8 cellular contexts compared by ENCODE assay signal in the genomic region with DNA sequence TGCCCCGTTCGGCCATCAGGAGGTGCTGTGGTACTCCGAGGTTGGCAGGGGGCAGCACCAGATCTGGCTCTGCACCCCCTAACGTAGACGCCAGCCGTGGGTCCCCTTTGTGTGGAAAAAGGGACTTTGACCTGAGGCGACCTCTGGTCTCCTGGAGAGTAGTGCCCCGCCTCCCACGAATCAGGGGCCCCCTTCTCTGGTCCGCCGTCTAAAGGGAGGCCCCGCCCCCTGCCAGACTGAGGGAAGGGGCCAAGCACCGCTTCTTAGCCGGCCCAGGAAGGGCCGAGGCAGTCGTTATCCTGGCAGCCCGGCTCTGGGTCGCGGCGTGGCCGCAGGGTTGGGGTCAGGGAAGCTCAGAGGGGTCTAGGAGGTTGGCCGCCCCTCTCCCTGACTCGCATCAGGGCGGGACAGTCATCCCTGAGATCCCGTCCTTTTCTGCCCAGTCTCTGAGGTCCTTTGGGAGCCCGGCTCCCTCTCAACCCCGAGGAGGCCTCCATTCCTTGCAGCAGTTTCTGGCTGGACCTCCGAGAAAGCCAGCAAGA. TPM values are rescaled to one million over a fixed set of nuclear protein-coding genes. Genes with fewer than 3 reads are reported as not detected.
DNase-seq lines count a peak whose midpoint lies in the region; ATAC-seq, FAIRE-seq and TF ChIP-seq lines count a peak whose summit lies in the region.

No MANE protein-coding gene starts in this region.

- WGBS in HepG2 (ENCODE audit: low lambda C conversion rate): 20% methylated on average over 3 of the region's 28 CpGs

- peak; percentile 63 for TF ChIP-seq RAD21 in HepG2 (CRISPR knock-in tag; IDR thresholded peaks at IDR 0.05)

- H3K36me3 Mint-ChIP-seq in Caco-2 (ENCODE audit: insufficient read depth, unreplicated experiment): peaks cover 40% of the 10 kb centered on the region

- H3K4me3 ChIP-seq in Caco-2 (ENCODE audit: low read depth, low read length) (peak overlapping the region; percentile 58), astrocyte of the cerebellum (ENCODE audit: low read depth, low read length) (peak overlapping the region; percentile 77), HepG2 (replicated peaks in 1 of 3; ENCODE audit: insufficient read depth in 1 of 3, low read depth in 2 of 3, low read length in 3 of 3) (peak overlapping the region; percentile 28 to 91 (median 85); a peak in 5 of 6 replicates), tibial artery (peak overlapping the region; percentile 70 to 89)

- H3K4me3 Mint-ChIP-seq in Caco-2 (ENCODE audit: unreplicated experiment): peak overlapping the region; percentile 81

- no peak overlapping the region for H2AFZ ChIP-seq in HepG2 (ENCODE audit: low read length)

- intact Hi-C loops in Caco-2 (cut with micrococcal nuclease; ENCODE audit: unreplicated experiment): loop anchor here (1.0 kb wide), 1 partner anchor 23 kb away; the partner anchor contains the start of genes HYAL3 and NAA80
- intact Hi-C loops in HepG2 (cut with micrococcal nuclease; ENCODE audit: unreplicated experiment): loop anchor here (1.0 kb wide), 1 partner anchor 23 kb away; the partner anchor contains the start of genes HYAL3 and NAA80
- intact Hi-C loops in tibial artery (cut with DNase I; ENCODE audit: low total_unique reads): loop anchor here (2.0 kb wide), 1 partner anchor 21 kb away; no protein-coding TSS in a partner anchor

- peak; percentile 28 for FAIRE-seq in HepG2 (lab: Jason Lieb, UNC)

- in situ Hi-C loops in astrocyte of the cerebellum (cut with HindIII; ENCODE audit: low sequenced_read_pairs): no loop called here
- in situ Hi-C loops in HepG2 (cut with HindIII; ENCODE audit: extremely low pct_ligation_motif_present, low pct_unique_long_range_greater_than_20kb): loop anchor here (5.0 kb wide), 1 partner anchor 60 kb away; no protein-coding TSS in a partner anchor

- H3K27me3 ChIP-seq in Caco-2 (replicated peaks; ENCODE audit: control insufficient read depth, insufficient read depth, low read length) (no peaks in the 10 kb centered on the region), HepG2 (ENCODE audit: control insufficient read depth in 1 of 2, insufficient read depth in 2 of 2, low read length in 2 of 2) (no peaks in the 10 kb centered on the region; a peak in 1 of 5 replicates), tibial artery (no peaks in the 10 kb centered on the region)

- peak; percentile 67 to 68 for TF ChIP-seq CTCF in Caco-2 (IDR thresholded peaks at IDR 0.05; ENCODE audit: insufficient read depth in 1 of 2, low read depth in 1 of 2, low read length in 1 of 2, severe bottlenecking in 1 of 2, unreplicated experiment in 1 of 2)
- peak; percentile 52 for TF ChIP-seq CTCF in astrocyte of the cerebellum (IDR thresholded peaks at IDR 0.05; ENCODE audit: low read depth, low read length, missing control alignments)
- peak; percentile 81 for TF ChIP-seq CTCF in HepG2 (CRISPR knock-in tag; IDR thresholded peaks at IDR 0.05)
- peak in 1 of 2 experiments; percentile 38 for TF ChIP-seq CTCF in tibial artery (IDR thresholded peaks at IDR 0.05)

- no peaks in the 10 kb centered on the region for H3K9me3 ChIP-seq in Caco-2
- H3K9me3 ChIP-seq in HepG2 (ENCODE audit: low read length): no peaks in the 10 kb centered on the region
- no peaks in the 10 kb centered on the region for H3K9me3 ChIP-seq in tibial artery

- no peak for DNase-seq in Caco-2
- no peak for DNase-seq in astrocyte of the cerebellum (ENCODE audit: low read depth)
- DNase-seq in HepG2 (ENCODE audit: low spot score): peak; percentile 90
- DNase-seq in tibial artery: peak in 1 of 2 donors; percentile 60
- DNase-seq in ureter (ENCODE audit: low spot score): no peak

- H3K79me2 ChIP-seq in HepG2 (ENCODE audit: insufficient read depth, low read length): peaks cover 28% of the 10 kb centered on the region

- TF ChIP-seq EP300 in HepG2 (IDR thresholded peaks at IDR 0.05; ENCODE audit: low read depth in 2 of 2, low read length in 2 of 2) (peak in 1 of 2 experiments; percentile 64; a peak in 1 of 4 replicates), HepG2 (CRISPR knock-in tag; IDR thresholded peaks at IDR 0.05; ENCODE audit: borderline replicate concordance) (no peak)

- TSS peak; percentile 62 for BruUV-seq in Caco-2 (replicated peaks; lab: Mats Ljungman, UMichigan)
- no TSS peak for BruUV-seq in HepG2 (replicated peaks; lab: Mats Ljungman, UMichigan)

- H3K4me1 ChIP-seq in Caco-2 (peaks cover 29% of the 10 kb centered on the region), HepG2 (ENCODE audit: insufficient read depth, low read length) (peaks cover 79% of the 10 kb centered on the region), tibial artery (peaks cover 0 to 68% (median 34%) of the 10 kb centered on the region in 4 donors)

- peaks cover 2% of the 10 kb centered on the region for H3K4me1 Mint-ChIP-seq in Caco-2 (ENCODE audit: low read depth, unreplicated experiment)

- H3K27me3 Mint-ChIP-seq in Caco-2 (ENCODE audit: insufficient read depth, unreplicated experiment): no peaks in the 10 kb centered on the region

- H4K20me1 ChIP-seq in HepG2 (ENCODE audit: insufficient read depth, low read length): no peaks in the 10 kb centered on the region

- POLR2A ChIA-PET in Caco-2 (lab: Charles Lee) (interaction anchor here (0.6 to 1.4 kb wide), 4 partner anchors 15 to 536 kb away, joined by 4 to 12 read pairs (median 8); partner anchors contain the start of genes HYAL3 and NAA80), HepG2 (lab: Yijun Ruan, JAX) (interaction anchor here (0.6 to 13.0 kb wide), 13 partner anchors 14 to 126 kb away, joined by 3 to 222 read pairs (median 7); partner anchors contain the start of genes GNAI2, HYAL1, HYAL3 and IFRD2)

- H3K27ac ChIP-seq in HepG2 (ENCODE audit: extremely low read length, insufficient read depth, low read length): peak overlapping the region; percentile 100
- peak overlapping the region; percentile 93 for H3K27ac ChIP-seq in tibial artery

- peak in 1 of 2 experiments; percentile 74; a peak in 2 of 4 replicates for TF ChIP-seq POLR2A in HepG2 (IDR thresholded peaks at IDR 0.05; ENCODE audit: insufficient read depth in 1 of 2, low read depth in 2 of 2, low read length in 2 of 2)

- CTCF ChIA-PET in Caco-2 (lab: Charles Lee) (interaction anchor here (0.6 to 1.4 kb wide), 10 partner anchors 15 to 1720 kb away, joined by 3 to 27 read pairs (median 7); partner anchors contain the start of genes CYB561D2, HYAL3, NAA80 and NPRL2), HepG2 (lab: Yijun Ruan, JAX; ENCODE audit: low intra/inter-chr PET ratio, low total read pairs) (interaction anchor here (0.9 to 2.3 kb wide), 3 partner anchors 19 to 95 kb away, joined by 3 to 15 read pairs (median 3); partner anchors contain the start of genes HYAL1, HYAL3 and NAA80)

- H3K9ac ChIP-seq in HepG2 (ENCODE audit: insufficient read depth, low read depth, low read length): peak overlapping the region; percentile 99

- H3K4me2 ChIP-seq in HepG2 (ENCODE audit: low read depth, low read length): peak overlapping the region; percentile 94

- ATAC-seq in HG03045 (IDR thresholded peaks at IDR 0.05; ENCODE audit: unreplicated experiment) (peak; percentile 9), HepG2 (peak; percentile 56), HG03439 (IDR thresholded peaks at IDR 0.05; ENCODE audit: unreplicated experiment) (no peak), HG03097 (IDR thresholded peaks at IDR 0.05; ENCODE audit: low FRiP score, unreplicated experiment) (no peak)

- H3K36me3 ChIP-seq in Caco-2 (ENCODE audit: control insufficient read depth, insufficient read depth, low read length) (peaks cover 4% of the 10 kb centered on the region), HepG2 (replicated peaks in 1 of 2; ENCODE audit: control insufficient read depth in 1 of 2, insufficient read depth in 2 of 2, low read length in 2 of 2) (peaks cover 13 to 37% of the 10 kb centered on the region in 2 experiments), tibial artery (peaks cover 7 to 36% (median 31%) of the 10 kb centered on the region in 3 donors)

- H3K9me3 Mint-ChIP-seq in Caco-2 (ENCODE audit: unreplicated experiment): no peaks in the 10 kb centered on the region

- H3K27ac Mint-ChIP-seq in Caco-2 (ENCODE audit: unreplicated experiment): peak overlapping the region; percentile 96

RNA-seq across cellular contexts. Expression of gene HYAL2, which starts 0.6 kb away (rescaled TPM):
- total RNA-seq in Caco-2 (2022) (30.1 and 31.6 TPM in 2 replicates), HepG2 (2016; rRNA removed; fragmentation: Illumina TruSeq; extraction: Trizol) (40.9 and 76.2 TPM in 2 replicates), ureter (87.9 TPM)
- total RNA-seq in HepG2 (2016; cell fraction: cytosol; rRNA removed; fragmentation: Illumina TruSeq; extraction: Trizol; ENCODE audit: low read depth): 33.8 and 45.1 TPM in 2 replicates
- total RNA-seq in HepG2 (2016; cell fraction: insoluble cytoplasmic fraction; rRNA removed; fragmentation: Illumina TruSeq; extraction: Trizol): 38.5 and 74.2 TPM in 2 replicates
- 60.8 and 76.3 TPM in 2 replicates for total RNA-seq in HepG2 (2016; cell fraction: membrane; rRNA removed; fragmentation: Illumina TruSeq; extraction: Trizol)
- total RNA-seq in HepG2 (2016; cell fraction: nucleus; rRNA removed; fragmentation: Illumina TruSeq; extraction: Trizol): 56.5 and 69.1 TPM in 2 replicates
- polyA plus RNA-seq in HepG2 (2011; rRNA removed): 102 and 144 TPM in 2 replicates
- polyA plus RNA-seq in HepG2 (2011; cell fraction: cytosol; rRNA removed): 110 and 154 TPM in 2 replicates
- polyA plus RNA-seq in HepG2 (2011; cell fraction: nucleus; rRNA removed): 94.8 and 103 TPM in 2 replicates
- polyA plus RNA-seq in HepG2 (2012): 37.6 and 45.4 TPM in 2 replicates
- 32.1 and 39.0 TPM in 2 replicates for polyA plus RNA-seq in HepG2 (2016; cell fraction: cytosol; fragmentation: Illumina TruSeq; extraction: Trizol; ENCODE audit: low read depth)
- polyA plus RNA-seq in HepG2 (2016; cell fraction: insoluble cytoplasmic fraction; fragmentation: Illumina TruSeq; extraction: Trizol; ENCODE audit: low read depth): 33.6 and 35.3 TPM in 2 replicates
- polyA plus RNA-seq in HepG2 (2016; cell fraction: membrane; fragmentation: Illumina TruSeq; extraction: Trizol; ENCODE audit: low read depth): 47.1 and 53.3 TPM in 2 replicates
- 84.1 and 84.7 TPM in 2 replicates for polyA plus RNA-seq in HepG2 (2016; cell fraction: nucleus; fragmentation: Illumina TruSeq; extraction: Trizol; ENCODE audit: insufficient read depth, low read depth)
- polyA minus RNA-seq in HepG2 (2011; rRNA and poly(A)+ RNA removed; ENCODE audit: low replicate concordance): 83.3 and 236 TPM in 2 replicates
- 38.1 and 40.4 TPM in 2 replicates for polyA minus RNA-seq in HepG2 (2011; cell fraction: cytosol; rRNA and poly(A)+ RNA removed)
- polyA minus RNA-seq in HepG2 (2011; cell fraction: nucleus; rRNA and poly(A)+ RNA removed): 37.0 and 41.7 TPM in 2 replicates

RNA-seq across cellular contexts. Expression of gene TUSC2, which starts 6.1 kb away (rescaled TPM):
- total RNA-seq in Caco-2 (2022) (34.9 and 38.3 TPM in 2 replicates), HepG2 (2016; rRNA removed; fragmentation: Illumina TruSeq; extraction: Trizol) (35.9 and 36.7 TPM in 2 replicates), ureter (24.7 TPM)
- 71.2 and 71.5 TPM in 2 replicates for total RNA-seq in HepG2 (2016; cell fraction: cytosol; rRNA removed; fragmentation: Illumina TruSeq; extraction: Trizol; ENCODE audit: low read depth)
- 33.2 and 36.7 TPM in 2 replicates for total RNA-seq in HepG2 (2016; cell fraction: insoluble cytoplasmic fraction; rRNA removed; fragmentation: Illumina TruSeq; extraction: Trizol)
- total RNA-seq in HepG2 (2016; cell fraction: membrane; rRNA removed; fragmentation: Illumina TruSeq; extraction: Trizol): 83.6 and 94.5 TPM in 2 replicates
- 16.6 and 17.7 TPM in 2 replicates for total RNA-seq in HepG2 (2016; cell fraction: nucleus; rRNA removed; fragmentation: Illumina TruSeq; extraction: Trizol)
- polyA plus RNA-seq in HepG2 (2011; rRNA removed): 38.5 and 39.1 TPM in 2 replicates
- polyA plus RNA-seq in HepG2 (2011; cell fraction: cytosol; rRNA removed): 42.4 and 45.2 TPM in 2 replicates
- polyA plus RNA-seq in HepG2 (2011; cell fraction: nucleus; rRNA removed): 12.4 and 16.2 TPM in 2 replicates
- 15.6 and 21.1 TPM in 2 replicates for polyA plus RNA-seq in HepG2 (2012)
- 124 and 125 TPM in 2 replicates for polyA plus RNA-seq in HepG2 (2016; cell fraction: cytosol; fragmentation: Illumina TruSeq; extraction: Trizol; ENCODE audit: low read depth)
- polyA plus RNA-seq in HepG2 (2016; cell fraction: insoluble cytoplasmic fraction; fragmentation: Illumina TruSeq; extraction: Trizol; ENCODE audit: low read depth): 51.0 and 54.1 TPM in 2 replicates
- polyA plus RNA-seq in HepG2 (2016; cell fraction: membrane; fragmentation: Illumina TruSeq; extraction: Trizol; ENCODE audit: low read depth): 95.2 and 102 TPM in 2 replicates
- polyA plus RNA-seq in HepG2 (2016; cell fraction: nucleus; fragmentation: Illumina TruSeq; extraction: Trizol; ENCODE audit: insufficient read depth, low read depth): 42.2 and 43.7 TPM in 2 replicates
- polyA minus RNA-seq in HepG2 (2011; rRNA and poly(A)+ RNA removed; ENCODE audit: low replicate concordance): 25.7 and 41.9 TPM in 2 replicates
- polyA minus RNA-seq in HepG2 (2011; cell fraction: cytosol; rRNA and poly(A)+ RNA removed): 7.9 and 8.1 TPM in 2 replicates
- 5.0 and 5.5 TPM in 2 replicates for polyA minus RNA-seq in HepG2 (2011; cell fraction: nucleus; rRNA and poly(A)+ RNA removed)

RNA-seq across cellular contexts. Expression of gene HYAL1, which starts 18.5 kb away (rescaled TPM):
- 2.3 and 2.6 TPM in 2 replicates for total RNA-seq in Caco-2 (2022)
- total RNA-seq in HepG2 (2016; rRNA removed; fragmentation: Illumina TruSeq; extraction: Trizol): 50.5 and 76.5 TPM in 2 replicates
- total RNA-seq in HepG2 (2016; cell fraction: cytosol; rRNA removed; fragmentation: Illumina TruSeq; extraction: Trizol; ENCODE audit: low read depth): 15.2 and 15.4 TPM in 2 replicates
- 49.7 and 78.4 TPM in 2 replicates for total RNA-seq in HepG2 (2016; cell fraction: insoluble cytoplasmic fraction; rRNA removed; fragmentation: Illumina TruSeq; extraction: Trizol)
- 36.1 and 38.7 TPM in 2 replicates for total RNA-seq in HepG2 (2016; cell fraction: membrane; rRNA removed; fragmentation: Illumina TruSeq; extraction: Trizol)
- total RNA-seq in HepG2 (2016; cell fraction: nucleus; rRNA removed; fragmentation: Illumina TruSeq; extraction: Trizol): 65.9 and 70.6 TPM in 2 replicates
- 193 and 218 TPM in 2 replicates for polyA plus RNA-seq in HepG2 (2011; rRNA removed)
- 153 and 171 TPM in 2 replicates for polyA plus RNA-seq in HepG2 (2011; cell fraction: cytosol; rRNA removed)
- polyA plus RNA-seq in HepG2 (2011; cell fraction: nucleus; rRNA removed): 132 and 137 TPM in 2 replicates
- 82.6 and 84.8 TPM in 2 replicates for polyA plus RNA-seq in HepG2 (2012)
- 15.0 TPM in 2 replicates for polyA plus RNA-seq in HepG2 (2016; cell fraction: cytosol; fragmentation: Illumina TruSeq; extraction: Trizol; ENCODE audit: low read depth)
- 57.3 and 58.6 TPM in 2 replicates for polyA plus RNA-seq in HepG2 (2016; cell fraction: insoluble cytoplasmic fraction; fragmentation: Illumina TruSeq; extraction: Trizol; ENCODE audit: low read depth)
- polyA plus RNA-seq in HepG2 (2016; cell fraction: membrane; fragmentation: Illumina TruSeq; extraction: Trizol; ENCODE audit: low read depth): 31.8 and 34.0 TPM in 2 replicates
- polyA plus RNA-seq in HepG2 (2016; cell fraction: nucleus; fragmentation: Illumina TruSeq; extraction: Trizol; ENCODE audit: insufficient read depth, low read depth): 111 and 117 TPM in 2 replicates
- polyA minus RNA-seq in HepG2 (2011; rRNA and poly(A)+ RNA removed; ENCODE audit: low replicate concordance): 71.5 and 300 TPM in 2 replicates
- polyA minus RNA-seq in HepG2 (2011; cell fraction: cytosol; rRNA and poly(A)+ RNA removed): 89.0 and 90.5 TPM in 2 replicates
- polyA minus RNA-seq in HepG2 (2011; cell fraction: nucleus; rRNA and poly(A)+ RNA removed): 34.9 and 47.4 TPM in 2 replicates
- 9.8 TPM for total RNA-seq in ureter

RNA-seq across cellular contexts. Expression of gene RASSF1, which starts 18.7 kb away (rescaled TPM):
- total RNA-seq in Caco-2 (2022) (26.7 and 28.1 TPM in 2 replicates), HepG2 (2016; rRNA removed; fragmentation: Illumina TruSeq; extraction: Trizol) (7.7 and 10.2 TPM in 2 replicates), ureter (21.2 TPM)
- total RNA-seq in HepG2 (2016; cell fraction: cytosol; rRNA removed; fragmentation: Illumina TruSeq; extraction: Trizol; ENCODE audit: low read depth): 2.7 TPM in 2 replicates
- 7.2 and 11.0 TPM in 2 replicates for total RNA-seq in HepG2 (2016; cell fraction: insoluble cytoplasmic fraction; rRNA removed; fragmentation: Illumina TruSeq; extraction: Trizol)
- total RNA-seq in HepG2 (2016; cell fraction: membrane; rRNA removed; fragmentation: Illumina TruSeq; extraction: Trizol): 5.2 and 5.8 TPM in 2 replicates
- 13.0 and 14.3 TPM in 2 replicates for total RNA-seq in HepG2 (2016; cell fraction: nucleus; rRNA removed; fragmentation: Illumina TruSeq; extraction: Trizol)
- 27.5 and 28.6 TPM in 2 replicates for polyA plus RNA-seq in HepG2 (2011; rRNA removed)
- 23.8 and 31.2 TPM in 2 replicates for polyA plus RNA-seq in HepG2 (2011; cell fraction: cytosol; rRNA removed)
- polyA plus RNA-seq in HepG2 (2011; cell fraction: nucleus; rRNA removed): 38.6 and 41.6 TPM in 2 replicates
- polyA plus RNA-seq in HepG2 (2012): 11.2 and 17.2 TPM in 2 replicates
- polyA plus RNA-seq in HepG2 (2016; cell fraction: cytosol; fragmentation: Illumina TruSeq; extraction: Trizol; ENCODE audit: low read depth): 2.5 and 2.6 TPM in 2 replicates
- polyA plus RNA-seq in HepG2 (2016; cell fraction: insoluble cytoplasmic fraction; fragmentation: Illumina TruSeq; extraction: Trizol; ENCODE audit: low read depth): 7.5 and 8.1 TPM in 2 replicates
- polyA plus RNA-seq in HepG2 (2016; cell fraction: membrane; fragmentation: Illumina TruSeq; extraction: Trizol; ENCODE audit: low read depth): 3.3 TPM in 2 replicates
- 32.3 and 32.6 TPM in 2 replicates for polyA plus RNA-seq in HepG2 (2016; cell fraction: nucleus; fragmentation: Illumina TruSeq; extraction: Trizol; ENCODE audit: insufficient read depth, low read depth)
- polyA minus RNA-seq in HepG2 (2011; rRNA and poly(A)+ RNA removed; ENCODE audit: low replicate concordance): 14.7 and 35.5 TPM in 2 replicates
- 4.9 and 5.4 TPM in 2 replicates for polyA minus RNA-seq in HepG2 (2011; cell fraction: cytosol; rRNA and poly(A)+ RNA removed)
- 9.9 and 10.0 TPM in 2 replicates for polyA minus RNA-seq in HepG2 (2011; cell fraction: nucleus; rRNA and poly(A)+ RNA removed)

RNA-seq across cellular contexts. Expression of gene HYAL3, which starts 22.7 kb away (rescaled TPM):
- 5.2 and 6.8 TPM in 2 replicates for total RNA-seq in Caco-2 (2022)
- 5.5 and 5.9 TPM in 2 replicates for total RNA-seq in HepG2 (2016; rRNA removed; fragmentation: Illumina TruSeq; extraction: Trizol)
- total RNA-seq in HepG2 (2016; cell fraction: cytosol; rRNA removed; fragmentation: Illumina TruSeq; extraction: Trizol; ENCODE audit: low read depth): 3.1 and 4.0 TPM in 2 replicates
- total RNA-seq in HepG2 (2016; cell fraction: insoluble cytoplasmic fraction; rRNA removed; fragmentation: Illumina TruSeq; extraction: Trizol): 4.8 and 6.5 TPM in 2 replicates
- 4.7 and 5.3 TPM in 2 replicates for total RNA-seq in HepG2 (2016; cell fraction: membrane; rRNA removed; fragmentation: Illumina TruSeq; extraction: Trizol)
- total RNA-seq in HepG2 (2016; cell fraction: nucleus; rRNA removed; fragmentation: Illumina TruSeq; extraction: Trizol): 4.6 and 5.5 TPM in 2 replicates
- polyA plus RNA-seq in HepG2 (2011; rRNA removed): 10.4 and 12.9 TPM in 2 replicates
- 10.7 and 17.4 TPM in 2 replicates for polyA plus RNA-seq in HepG2 (2011; cell fraction: cytosol; rRNA removed)
- polyA plus RNA-seq in HepG2 (2011; cell fraction: nucleus; rRNA removed): 24.5 and 24.6 TPM in 2 replicates
- polyA plus RNA-seq in HepG2 (2012): 2.2 and 2.5 TPM in 2 replicates
- 2.8 and 4.1 TPM in 2 replicates for polyA plus RNA-seq in HepG2 (2016; cell fraction: cytosol; fragmentation: Illumina TruSeq; extraction: Trizol; ENCODE audit: low read depth)
- 6.1 and 9.3 TPM in 2 replicates for polyA plus RNA-seq in HepG2 (2016; cell fraction: insoluble cytoplasmic fraction; fragmentation: Illumina TruSeq; extraction: Trizol; ENCODE audit: low read depth)
- polyA plus RNA-seq in HepG2 (2016; cell fraction: membrane; fragmentation: Illumina TruSeq; extraction: Trizol; ENCODE audit: low read depth): 6.6 and 7.3 TPM in 2 replicates
- 9.7 and 11.4 TPM in 2 replicates for polyA plus RNA-seq in HepG2 (2016; cell fraction: nucleus; fragmentation: Illumina TruSeq; extraction: Trizol; ENCODE audit: insufficient read depth, low read depth)
- 24.0 and 60.6 TPM in 2 replicates for polyA minus RNA-seq in HepG2 (2011; rRNA and poly(A)+ RNA removed; ENCODE audit: low replicate concordance)
- polyA minus RNA-seq in HepG2 (2011; cell fraction: cytosol; rRNA and poly(A)+ RNA removed): 5.2 and 5.5 TPM in 2 replicates
- polyA minus RNA-seq in HepG2 (2011; cell fraction: nucleus; rRNA and poly(A)+ RNA removed): 5.8 and 7.0 TPM in 2 replicates
- 1.8 TPM for total RNA-seq in ureter

Comparison
In these comparisons a context has a peak if more than half of its experiments do, and no peak if none do; other contexts are left out.
1. ATAC-seq: peak in HG03045 (single experiment) and HepG2 (single experiment); none in HG03439 (single experiment) and HG03097 (single experiment).
2. Peak in every context shown above with its lines, with median percentiles within 50 percentile points of each other: H3K4me3 ChIP-seq.